In genomic region chr16:9300252-9300651, GRCh38 we compare ENCODE assay signal across 24 cellular contexts.
"Had no signal": no experiment of that assay in that cellular context is flagged by ENCODE, and none has a peak within 500 bp of the region (broad histone marks: within the 10 kb centered on the region; RNA-seq: fewer than 3 reads in every experiment).

No MANE protein-coding gene starts in this region.

- DNase-seq: KBM-7, NCI-H1092, NCI-H1105 treated with DMSO at 0.1 percent for 48 hours, NCI-H1417 treated with DMSO at 0.1 percent for 48 hours, NCI-H146, NCI-H1694 treated with DMSO at 0.1 percent for 48 hours, NCI-H1930, NCI-H2081, NCI-H2171, NCI-H226, NCI-H446, NCI-H510A, NCI-H524 treated with DMSO at 0.1 percent for 48 hours, NCI-H69, NCI-H774, PC-3, SHP77 treated with DMSO at 0.1 percent for 48 hours, SK-N-SH, SW 1271, T-cell, T-helper 9 cell had no signal

- H3K4me3 Mint-ChIP-seq: IgD-negative memory B cell; T-cell; T-helper 1 cell treated with Interleukin-12 subunit alpha and Interleukin-12 subunit beta and Interleukin-4 antibody, amounts not matched to agents 30 μg/mL and 1 μg/mL, for 36 hours had no signal

- H3K27ac Mint-ChIP-seq: IgD-negative memory B cell; T-cell; T-helper 1 cell treated with Interleukin-12 subunit alpha and Interleukin-12 subunit beta and Interleukin-4 antibody, amounts not matched to agents 30 μg/mL and 1 μg/mL, for 36 hours had no signal

- H3K27ac ChIP-seq: RWPE1 had no signal

- H3K4me2 ChIP-seq: SK-N-SH had no signal

- H3K4me1 Mint-ChIP-seq: IgD-negative memory B cell, T-cell had no signal

- H3K9ac ChIP-seq: SK-N-SH had no signal

- H3K36me3 Mint-ChIP-seq: IgD-negative memory B cell, T-cell had no signal
